ENCODE assay signal across 8 cellular contexts in the genomic region with DNA sequence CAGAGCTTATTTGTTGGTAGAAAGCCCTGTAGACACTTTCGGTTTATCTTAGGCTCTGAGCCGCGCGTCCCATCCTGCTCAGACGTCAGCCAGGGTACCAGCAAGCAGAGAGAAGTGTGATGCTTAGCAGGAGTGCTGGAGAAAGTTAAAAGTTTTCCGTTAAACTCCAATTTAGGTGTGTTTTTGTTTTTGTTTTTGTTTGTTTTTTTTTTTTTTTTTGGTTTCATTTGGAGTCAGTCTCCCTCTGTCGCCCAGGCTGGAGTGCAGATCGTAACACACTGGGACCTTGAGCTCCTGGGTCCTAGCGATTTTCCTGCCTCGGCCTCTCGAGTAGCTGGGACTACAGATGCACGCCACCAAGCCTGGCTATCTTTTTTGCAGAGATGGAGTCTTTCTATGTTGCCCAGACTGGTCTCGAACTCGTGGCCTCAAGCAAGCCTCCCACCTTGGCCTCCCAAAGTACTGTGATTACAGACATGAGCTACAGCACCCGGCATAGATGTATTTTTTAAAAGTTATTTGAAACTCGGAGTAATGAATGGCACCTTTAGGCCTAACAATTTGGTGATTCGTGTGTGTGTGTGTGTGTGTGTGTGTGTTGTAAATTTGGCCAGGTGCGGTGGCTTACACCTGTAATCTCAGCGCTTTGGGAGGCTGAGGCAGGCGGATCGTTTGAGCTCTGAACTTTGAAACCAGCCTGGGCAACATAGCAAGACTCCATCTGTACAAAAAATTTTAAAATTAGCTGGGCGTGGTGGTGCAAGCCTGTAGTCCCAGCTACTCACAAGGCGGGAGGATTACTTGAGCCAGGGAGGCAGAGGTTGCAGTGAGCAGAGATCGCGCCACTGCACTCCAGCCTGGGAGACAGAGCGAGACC. TPM values are rescaled to one million over a fixed set of nuclear protein-coding genes. Genes with fewer than 3 reads are reported as not detected.
DNase-seq lines count a peak whose midpoint lies in the region; ATAC-seq, FAIRE-seq and TF ChIP-seq lines count a peak whose summit lies in the region.

No MANE protein-coding gene starts in this region.

- H3K4me1 ChIP-seq in adrenal gland (replicated peaks in 1 of 2) (peaks cover 0 to 10% of the 10 kb centered on the region in 2 donors), HepG2 (ENCODE audit: insufficient read depth, low read length) (peaks cover 45% of the 10 kb centered on the region), tibial nerve (peaks cover 0 to 47% (median 4%) of the 10 kb centered on the region in 4 donors)

- TF ChIP-seq CTCF in adrenal gland (IDR thresholded peaks at IDR 0.05) (no peak), HepG2 (CRISPR knock-in tag; IDR thresholded peaks at IDR 0.05) (no peak), tibial nerve (IDR thresholded peaks at IDR 0.05) (no peak)

- H3K36me3 ChIP-seq in adrenal gland (replicated peaks in 1 of 2) (no peaks in the 10 kb centered on the region), HepG2 (replicated peaks in 1 of 2; ENCODE audit: control insufficient read depth in 1 of 2, insufficient read depth in 2 of 2, low read length in 2 of 2) (no peaks in the 10 kb centered on the region), tibial nerve (no peaks in the 10 kb centered on the region)

- FAIRE-seq in HepG2 (lab: Jason Lieb, UNC) = peak; percentile 21

- intact Hi-C loops in adrenal gland (cut with DNase I) = no loop called here
- intact Hi-C loops in HepG2 (cut with micrococcal nuclease; ENCODE audit: unreplicated experiment) = no loop called here

- DNase-seq in adrenal gland (peak in 2 of 7 donors; percentile 28 to 76), HepG2 (ENCODE audit: low spot score) (no peak), tibial nerve (ENCODE audit: low spot score in 2 of 2) (no peak), epidermal melanocyte (ENCODE audit: insufficient read length, low spot score) (no peak), COLO829 (ENCODE audit: low spot score) (no peak)

- H3K9ac ChIP-seq in HepG2 (ENCODE audit: insufficient read depth, low read depth, low read length) = peak overlapping the region; percentile 66

- CTCF ChIA-PET in HepG2 (lab: Yijun Ruan, JAX; ENCODE audit: low intra/inter-chr PET ratio, low total read pairs) = no interaction called here

- peak overlapping the region; percentile 89 for H3K4me2 ChIP-seq in HepG2 (ENCODE audit: low read depth, low read length)

- in situ Hi-C loops in HepG2 (cut with HindIII; ENCODE audit: extremely low pct_ligation_motif_present, low pct_unique_long_range_greater_than_20kb) = no loop called here

- H3K4me3 ChIP-seq in adrenal gland (peak overlapping the region; percentile 60 to 95 (median 74)), HepG2 (replicated peaks in 1 of 3; ENCODE audit: insufficient read depth in 1 of 3, low read depth in 2 of 3, low read length in 3 of 3) (peak overlapping the region; percentile 74 to 86 (median 82); a peak in 5 of 6 replicates), tibial nerve (peak overlapping the region; percentile 85 to 99 (median 94))

- H2AFZ ChIP-seq in HepG2 (ENCODE audit: low read length) = no peak overlapping the region

- BruUV-seq in HepG2 (replicated peaks; lab: Mats Ljungman, UMichigan) = no TSS peak

- no peaks in the 10 kb centered on the region for H3K79me2 ChIP-seq in HepG2 (ENCODE audit: insufficient read depth, low read length)

- TF ChIP-seq EP300 in HepG2 (IDR thresholded peaks at IDR 0.05; ENCODE audit: low read depth in 2 of 2, low read length in 2 of 2) (no peak), HepG2 (CRISPR knock-in tag; IDR thresholded peaks at IDR 0.05; ENCODE audit: borderline replicate concordance) (no peak), tibial nerve (IDR thresholded peaks at IDR 0.05) (no peak)

- WGBS in adrenal gland, 4 donors = 52 to 60% (median 57%) methylated on average over 26 of the region's 26 CpGs
- 28% methylated on average over 25 of the region's 26 CpGs for WGBS in HepG2 (ENCODE audit: low lambda C conversion rate)
- 64 to 65% methylated on average over 26 of the region's 26 CpGs for WGBS in tibial nerve, 2 donors

- no peak for TF ChIP-seq RAD21 in HepG2 (CRISPR knock-in tag; IDR thresholded peaks at IDR 0.05)

- H3K27me3 ChIP-seq in adrenal gland (no peaks in the 10 kb centered on the region), HepG2 (ENCODE audit: control insufficient read depth in 1 of 2, insufficient read depth in 2 of 2, low read length in 2 of 2) (no peaks in the 10 kb centered on the region; a peak in 1 of 5 replicates), tibial nerve (no peaks in the 10 kb centered on the region)

- ATAC-seq in GM18508 (IDR thresholded peaks at IDR 0.05; ENCODE audit: insufficient read depth, unreplicated experiment) (peak; percentile 19), HG03135 (IDR thresholded peaks at IDR 0.05; ENCODE audit: unreplicated experiment) (peak; percentile 36), HepG2 (no peak), GM21515 (IDR thresholded peaks at IDR 0.05; ENCODE audit: unreplicated experiment) (no peak)

- H3K27ac ChIP-seq in adrenal gland = peak overlapping the region; percentile 65 to 96 (median 75)
- peak overlapping the region; percentile 58 for H3K27ac ChIP-seq in HepG2 (ENCODE audit: extremely low read length, insufficient read depth, low read length)
- H3K27ac ChIP-seq in tibial nerve = peak overlapping the region; percentile 85 to 95 (median 90)

- POLR2A ChIA-PET in HepG2 (lab: Yijun Ruan, JAX) = interaction anchor here (0.9 to 1.2 kb wide), 3 partner anchors 12 to 128 kb away, joined by 3 to 7 read pairs (median 4); no protein-coding TSS in a partner anchor

- no peaks in the 10 kb centered on the region for H4K20me1 ChIP-seq in HepG2 (ENCODE audit: insufficient read depth, low read length)

- TF ChIP-seq POLR2A in adrenal gland (IDR thresholded peaks at IDR 0.05) (no peak), HepG2 (IDR thresholded peaks at IDR 0.05; ENCODE audit: insufficient read depth in 1 of 2, low read depth in 2 of 2, low read length in 2 of 2) (no peak), tibial nerve (IDR thresholded peaks at IDR 0.05) (no peak)

- H3K9me3 ChIP-seq in adrenal gland (replicated peaks in 1 of 3) (no peaks in the 10 kb centered on the region), HepG2 (ENCODE audit: low read length) (no peaks in the 10 kb centered on the region), tibial nerve (no peaks in the 10 kb centered on the region)

TF ChIP-seq in HepG2, 621 proteins besides CTCF, POLR2A, EP300 and RAD21 (continues in another document):
- TF ChIP-seq ZNF775 (CRISPR knock-in tag; IDR thresholded peaks at IDR 0.05; ENCODE audit: borderline replicate concordance) = no peak

RNA-seq across cellular contexts. Expression of a gene that starts 1.3 kb away (rescaled TPM):
- total RNA-seq in adrenal gland = 10 to 100 TPM; 24.3 to 48.9 (median 34.0) TPM
- polyA plus RNA-seq in adrenal gland = 10 to 100 TPM in 1 of 3 donors, 1 to 10 TPM in 2; 5.9 to 18.2 (median 9.7) TPM
- 4.5 and 8.6 TPM in 2 replicates for total RNA-seq in HepG2 (2016; rRNA removed; fragmentation: Illumina TruSeq; extraction: Trizol)
- total RNA-seq in HepG2 (2016; cell fraction: cytosol; rRNA removed; fragmentation: Illumina TruSeq; extraction: Trizol; ENCODE audit: low read depth) = 1.3 TPM in 2 replicates
- total RNA-seq in HepG2 (2016; cell fraction: insoluble cytoplasmic fraction; rRNA removed; fragmentation: Illumina TruSeq; extraction: Trizol) = 4.2 and 4.3 TPM in 2 replicates
- total RNA-seq in HepG2 (2016; cell fraction: membrane; rRNA removed; fragmentation: Illumina TruSeq; extraction: Trizol) = 1.5 and 2.5 TPM in 2 replicates
- 4.3 and 7.1 TPM in 2 replicates for total RNA-seq in HepG2 (2016; cell fraction: nucleus; rRNA removed; fragmentation: Illumina TruSeq; extraction: Trizol)
- polyA plus RNA-seq in HepG2 (2011; rRNA removed) = 6.2 TPM in 2 replicates
- polyA plus RNA-seq in HepG2 (2011; cell fraction: cytosol; rRNA removed) = 4.0 and 5.3 TPM in 2 replicates
- 5.9 and 7.6 TPM in 2 replicates for polyA plus RNA-seq in HepG2 (2011; cell fraction: nucleus; rRNA removed)
- 3.9 and 4.2 TPM in 2 replicates for polyA plus RNA-seq in HepG2 (2012)
- 1.1 and 1.5 TPM in 2 replicates for polyA plus RNA-seq in HepG2 (2016; cell fraction: cytosol; fragmentation: Illumina TruSeq; extraction: Trizol; ENCODE audit: low read depth)
- polyA plus RNA-seq in HepG2 (2016; cell fraction: insoluble cytoplasmic fraction; fragmentation: Illumina TruSeq; extraction: Trizol; ENCODE audit: low read depth) = 3.4 and 4.0 TPM in 2 replicates
- 1.0 and 1.9 TPM in 2 replicates for polyA plus RNA-seq in HepG2 (2016; cell fraction: membrane; fragmentation: Illumina TruSeq; extraction: Trizol; ENCODE audit: low read depth)
- polyA plus RNA-seq in HepG2 (2016; cell fraction: nucleus; fragmentation: Illumina TruSeq; extraction: Trizol; ENCODE audit: insufficient read depth, low read depth) = 5.3 and 6.5 TPM in 2 replicates
- polyA minus RNA-seq in HepG2 (2011; rRNA and poly(A)+ RNA removed; ENCODE audit: low replicate concordance) = 20.5 and 48.7 TPM in 2 replicates
- 5.5 and 6.4 TPM in 2 replicates for polyA minus RNA-seq in HepG2 (2011; cell fraction: cytosol; rRNA and poly(A)+ RNA removed)
- polyA minus RNA-seq in HepG2 (2011; cell fraction: nucleus; rRNA and poly(A)+ RNA removed) = 11.1 and 11.6 TPM in 2 replicates
- total RNA-seq in tibial nerve = 10 to 100 TPM; 43.2 to 59.7 (median 49.8) TPM

RNA-seq across cellular contexts. Expression of a gene that starts 32.0 kb away (rescaled TPM):
- 1 to 10 TPM in 4 of 8 donors, under 1 TPM in 1, not detected in 3; 0.96 to 1.7 (median 1.4) TPM for total RNA-seq in adrenal gland
- polyA plus RNA-seq in adrenal gland = 1 to 10 TPM; 1.2 to 9.5 (median 5.2) TPM
- not detected in 2 replicates for total RNA-seq in HepG2 (2016; rRNA removed; fragmentation: Illumina TruSeq; extraction: Trizol)
- not detected in 2 replicates for total RNA-seq in HepG2 (2016; cell fraction: cytosol; rRNA removed; fragmentation: Illumina TruSeq; extraction: Trizol; ENCODE audit: low read depth)
- 0.26 TPM in 1 of 2 replicates, not detected in the other for total RNA-seq in HepG2 (2016; cell fraction: insoluble cytoplasmic fraction; rRNA removed; fragmentation: Illumina TruSeq; extraction: Trizol)
- total RNA-seq in HepG2 (2016; cell fraction: membrane; rRNA removed; fragmentation: Illumina TruSeq; extraction: Trizol) = not detected in 2 replicates
- not detected in 2 replicates for total RNA-seq in HepG2 (2016; cell fraction: nucleus; rRNA removed; fragmentation: Illumina TruSeq; extraction: Trizol)
- 0.16 TPM in 2 replicates for polyA plus RNA-seq in HepG2 (2011; rRNA removed)
- polyA plus RNA-seq in HepG2 (2011; cell fraction: cytosol; rRNA removed) = not detected in 2 replicates
- polyA plus RNA-seq in HepG2 (2011; cell fraction: nucleus; rRNA removed) = not detected in 2 replicates
- not detected in 2 replicates for polyA plus RNA-seq in HepG2 (2012)
- not detected in 2 replicates for polyA plus RNA-seq in HepG2 (2016; cell fraction: cytosol; fragmentation: Illumina TruSeq; extraction: Trizol; ENCODE audit: low read depth)
- polyA plus RNA-seq in HepG2 (2016; cell fraction: insoluble cytoplasmic fraction; fragmentation: Illumina TruSeq; extraction: Trizol; ENCODE audit: low read depth) = not detected in 2 replicates
- not detected in 2 replicates for polyA plus RNA-seq in HepG2 (2016; cell fraction: membrane; fragmentation: Illumina TruSeq; extraction: Trizol; ENCODE audit: low read depth)
- polyA plus RNA-seq in HepG2 (2016; cell fraction: nucleus; fragmentation: Illumina TruSeq; extraction: Trizol; ENCODE audit: insufficient read depth, low read depth) = not detected in 2 replicates
- 2.8 TPM in 1 of 2 replicates, not detected in the other for polyA minus RNA-seq in HepG2 (2011; rRNA and poly(A)+ RNA removed; ENCODE audit: low replicate concordance)
- polyA minus RNA-seq in HepG2 (2011; cell fraction: cytosol; rRNA and poly(A)+ RNA removed) = not detected in 2 replicates
- not detected in 2 replicates for polyA minus RNA-seq in HepG2 (2011; cell fraction: nucleus; rRNA and poly(A)+ RNA removed)
- 1 to 10 TPM in 2 of 4 donors, not detected in 2; 3.8 to 6.3 TPM for total RNA-seq in tibial nerve

Comparison
In these comparisons a context has a peak if more than half of its experiments do, and no peak if none do; other contexts are left out.
1. ATAC-seq: peak in GM18508 (single experiment) and HG03135 (single experiment); none in HepG2 (single experiment) and GM21515 (single experiment).
2. Peak in every context shown above with its lines, with median percentiles within 50 percentile points of each other: H3K27ac ChIP-seq and H3K4me3 ChIP-seq.